Comparison of ENCODE assay signal across 11 cellular contexts in genomic region chr11:32529994-32530588, GRCh38. TPM values are rescaled to one million over a fixed set of nuclear protein-coding genes. Genes with fewer than 3 reads are reported as not detected.
DNase-seq lines count a peak whose midpoint lies in the region; ATAC-seq, FAIRE-seq and TF ChIP-seq lines count a peak whose summit lies in the region.
"Had no signal": no experiment of that assay in that cellular context is flagged by ENCODE, and none has a peak within 500 bp of the region (broad histone marks: within the 10 kb centered on the region; RNA-seq: fewer than 3 reads in every experiment).

No MANE protein-coding gene starts in this region.

- 2% methylated on average over 8 of the region's 8 CpGs for WGBS in GM12878 (ENCODE audit: insufficient coverage, insufficient replicate concordance, low lambda C conversion rate, missing lambda C conversion rate)

- no peak for TF ChIP-seq CTCF in GM12878 (IDR thresholded peaks at IDR 0.05 in 2 of 3, conservative IDR thresholded peaks at IDR 0.05 in 1 of 3; ENCODE audit: control insufficient read depth in 2 of 3, extremely low read depth in 1 of 3, insufficient read depth in 1 of 3, low read depth in 3 of 3, low read length in 3 of 3)
- no peak for TF ChIP-seq CTCF in mucosa of descending colon (IDR thresholded peaks at IDR 0.05)

- no peaks in the 10 kb centered on the region for H3K79me2 ChIP-seq in GM12878 (ENCODE audit: control insufficient read depth, insufficient read depth, low read length)

- H3K36me3 ChIP-seq in GM12878 (ENCODE audit: control insufficient read depth in 2 of 2, insufficient read depth in 2 of 2, low read length in 1 of 2) (no peaks in the 10 kb centered on the region), mucosa of descending colon (ENCODE audit: low read depth) (no peaks in the 10 kb centered on the region)

- peak; percentile 76 for FAIRE-seq in GM12878 (lab: Jason Lieb, UNC)
- FAIRE-seq: D721Med, keratinocyte had no signal

- H3K9me3 ChIP-seq in GM12878 (replicated peaks; ENCODE audit: control insufficient read depth, insufficient read depth, low read length) (no peaks in the 10 kb centered on the region), mucosa of descending colon (no peaks in the 10 kb centered on the region)

- RAD21 ChIA-PET in GM12878 (lab: Charles Lee; ENCODE audit: unreplicated experiment) = interaction anchor here (0.7 to 1.4 kb wide), 2 partner anchors 136 to 573 kb away, joined by 3 read pairs; no protein-coding TSS in a partner anchor

- TF ChIP-seq EP300 in GM12878 (IDR thresholded peaks at IDR 0.05; ENCODE audit: borderline replicate concordance in 1 of 2, control insufficient read depth in 1 of 2, low read depth in 2 of 2, low read length in 2 of 2) = peak; percentile 76 to 79; a peak in 3 of 4 replicates

- CTCF ChIA-PET in GM12878 (lab: Yijun Ruan, JAX) = interaction anchor here (0.9 kb wide), 1 partner anchor 533 kb away, joined by 3 read pairs; no protein-coding TSS in a partner anchor

- ATAC-seq in GM18870 (IDR thresholded peaks at IDR 0.05; ENCODE audit: unreplicated experiment) = peak; percentile 100
- peak; percentile 96 for ATAC-seq in GM21526 (IDR thresholded peaks at IDR 0.05; ENCODE audit: low FRiP score, unreplicated experiment)
- ATAC-seq in HG03066 (IDR thresholded peaks at IDR 0.05; ENCODE audit: low read depth, unreplicated experiment) = peak; percentile 99
- ATAC-seq in GM12878 = peak; percentile 99
- no peak for ATAC-seq in mucosa of descending colon
- no peak for ATAC-seq in Right ventricle myocardium inferior

- no peak for TF ChIP-seq POLR2A in GM12878 (IDR thresholded peaks at IDR 0.05; ENCODE audit: low read depth, low read length)

- SMC1A ChIA-PET in GM12878 (lab: Charles Lee; ENCODE audit: uncharacterized antibody, unreplicated experiment) = interaction anchor here (0.6 to 2.1 kb wide), 7 partner anchors 12 to 1705 kb away, joined by 3 to 5 read pairs (median 3); no protein-coding TSS in a partner anchor

- no peaks in the 10 kb centered on the region for H3K27me3 ChIP-seq in GM12878 (replicated peaks in 1 of 2; ENCODE audit: control insufficient read depth in 2 of 2, insufficient read depth in 2 of 2, low read length in 1 of 2)

- TF ChIP-seq RAD21 in GM12878 (IDR thresholded peaks at IDR 0.05; ENCODE audit: insufficient read depth, low read depth, low read length) = no peak

- H3K4me3 ChIP-seq in GM12878 = no peak overlapping the region
- no peak overlapping the region for H3K4me3 ChIP-seq in mucosa of descending colon

- H3K27ac ChIP-seq in GM12878 (ENCODE audit: control insufficient read depth, insufficient read depth) = peak overlapping the region; percentile 38

- H4K20me1 ChIP-seq in GM12878 (ENCODE audit: control insufficient read depth, insufficient read depth) = no peaks in the 10 kb centered on the region

- H3K4me1 ChIP-seq in GM12878 (ENCODE audit: control insufficient read depth, insufficient read depth, low read length) (peaks cover 12% of the 10 kb centered on the region), mucosa of descending colon (ENCODE audit: low read depth) (no peaks in the 10 kb centered on the region)

- DNase-seq in GM12878 (ENCODE audit: low read depth, low spot score) = peak; percentile 59
- DNase-seq in activated gamma-delta T cell (lab: John Stamatoyannopoulos, UW) = no peak
- no peak for DNase-seq in RPMI8226
- no peak for DNase-seq in mucosa of descending colon
- DNase-seq in Right ventricle myocardium inferior (ENCODE audit: missing footprints) = no peak
- DNase-seq: activated T-cell treated with anti-CD3 and anti-CD28 coated beads, Interleukin-2, amount 50 U/mL, for 48 hours had no signal

- in situ Hi-C loops in GM12878 (cut with MboI) = no loop called here

- H2AFZ ChIP-seq in GM12878 (ENCODE audit: control insufficient read depth, low read depth, low read length) = peak overlapping the region; percentile 72

- no TSS peak for BruUV-seq in GM12878 (replicated peaks; lab: Mats Ljungman, UMichigan)

- intact Hi-C loops in GM12878 (cut with micrococcal nuclease; ENCODE audit: unreplicated experiment) (no loop called here), mucosa of descending colon (cut with DNase I, micrococcal nuclease) (no loop called here), Right ventricle myocardium inferior (cut with DNase I) (no loop called here)

- peak overlapping the region; percentile 52 for H3K4me2 ChIP-seq in GM12878 (ENCODE audit: control insufficient read depth, insufficient read depth)

- no peak overlapping the region for H3K9ac ChIP-seq in GM12878 (ENCODE audit: control insufficient read depth, insufficient read depth, low read length)

- POLR2A ChIA-PET in GM12878 (lab: Charles Lee) = interaction anchor here (0.7 to 0.8 kb wide), 2 partner anchors 13 to 55 kb away, joined by 4 to 6 read pairs; no protein-coding TSS in a partner anchor

TF ChIP-seq in GM12878, 131 proteins besides CTCF, POLR2A, EP300 and RAD21 (continues in another document):
- TF ChIP-seq ZBTB4 (CRISPR knock-in tag; IDR thresholded peaks at IDR 0.05) (no peak), TCF12 (IDR thresholded peaks at IDR 0.05; ENCODE audit: low read depth, low read length) (no peak), ZNF274 (IDR thresholded peaks at IDR 0.05; ENCODE audit: insufficient read depth, insufficient read length) (no peak), ETV6 (conservative IDR thresholded peaks at IDR 0.05 in 1 of 2, IDR thresholded peaks at IDR 0.05 in 1 of 2; ENCODE audit: borderline replicate concordance in 1 of 2, low read depth in 1 of 2) (peak in 1 of 2 experiments; percentile 88; a peak in 2 of 4 replicates), RCOR1 (conservative IDR thresholded peaks at IDR 0.05; ENCODE audit: low read depth, low read length) (no peak), ATF3 (IDR thresholded peaks at IDR 0.05; ENCODE audit: borderline replicate concordance, extremely low read depth, low read depth, low read length) (no peak), POLR2AphosphoS2 (IDR thresholded peaks at IDR 0.05; ENCODE audit: low read depth, low read length) (no peak), EGR1 (IDR thresholded peaks at IDR 0.05; ENCODE audit: borderline replicate concordance in 1 of 2, low read depth in 2 of 2, low read length in 2 of 2) (no peak), NFXL1 (IDR thresholded peaks at IDR 0.05; ENCODE audit: borderline replicate concordance) (no peak), ZSCAN29 (IDR thresholded peaks at IDR 0.05) (no peak), RB1 (IDR thresholded peaks at IDR 0.05; ENCODE audit: borderline replicate concordance) (no peak), SIX5 (IDR thresholded peaks at IDR 0.05; ENCODE audit: low read depth, low read length, severe bottlenecking) (no peak), SPI1 (IDR thresholded peaks at IDR 0.05; ENCODE audit: borderline replicate concordance, insufficient read depth, low read depth, low read length) (peak; percentile 83), ASH2L (IDR thresholded peaks at IDR 0.05; ENCODE audit: borderline replicate concordance, low read depth) (no peak), JUNB (IDR thresholded peaks at IDR 0.05) (peak; percentile 90), CBX3 (IDR thresholded peaks at IDR 0.05; ENCODE audit: borderline replicate concordance, low read depth) (no peak), POU2F2 (IDR thresholded peaks at IDR 0.05; ENCODE audit: borderline replicate concordance, low read depth, low read length) (no peak)

RNA-seq across cellular contexts. Expression of gene EIF3M, which starts 53.5 kb away (rescaled TPM):
- total RNA-seq in GM12878 (2013; cell fraction: nucleolus; rRNA removed) = 118 and 124 TPM in 2 replicates
- total RNA-seq in GM12878 (2014; rRNA removed) (463 and 536 TPM in 2 replicates), GM12878 (2014; rRNA removed; fragmentation: Illumina TruSeq; extraction: Trizol) (562 and 568 TPM in 2 replicates), GM12878 (2021) (389 and 392 TPM in 2 replicates), mucosa of descending colon (100 to 1,000 TPM; 132 to 167 (median 162) TPM), Right ventricle myocardium inferior (185 TPM)
- 282 TPM for polyA plus RNA-seq in GM12878 (2011; ENCODE audit: low read depth)
- polyA plus RNA-seq in GM12878 (2011; rRNA removed) (641 and 834 TPM in 2 replicates), GM12878 (2014; fragmentation: Illumina TruSeq; extraction: Trizol) (781 and 968 TPM in 2 replicates), GM12878 (2014; fragmentation: Nextera tagmentation; extraction: Ambion mirVana) (1,000 to 10,000 TPM; 1,121 to 1,205 TPM), GM12878 (2014; rRNA removed) (473 and 574 TPM in 2 replicates), GM12878 (2016; fragmentation: Nextera tagmentation; extraction: Ambion mirVana) (100 to 1,000 TPM; 539 to 612 TPM)
- polyA plus RNA-seq in GM12878 (2011; cell fraction: cytosol; rRNA removed) = 319 and 434 TPM in 2 replicates
- 305 and 399 TPM in 2 replicates for polyA plus RNA-seq in GM12878 (2011; cell fraction: nucleus; rRNA removed)
- polyA plus RNA-seq in GM12878 (2012) = 550 and 626 TPM in 2 replicates
- polyA minus RNA-seq in GM12878 (2011; rRNA and poly(A)+ RNA removed) = 225 and 304 TPM in 2 replicates
- polyA minus RNA-seq in GM12878 (2011; cell fraction: cytosol; rRNA and poly(A)+ RNA removed) = 116 and 146 TPM in 2 replicates
- 40.0 and 61.7 TPM in 2 replicates for polyA minus RNA-seq in GM12878 (2011; cell fraction: nucleus; rRNA and poly(A)+ RNA removed)

Comparison
In these comparisons a context has a peak if more than half of its experiments do, and no peak if none do; other contexts are left out.
1. ATAC-seq: peak in GM18870 (single experiment), GM21526 (single experiment), HG03066 (single experiment) and GM12878 (single experiment); none in mucosa of descending colon (single experiment) and Right ventricle myocardium inferior (single experiment).